17 cellular contexts compared by ENCODE assay signal in genomic region chr14:93016275-93016845, GRCh38.
"Had no signal": no experiment of that assay in that cellular context is flagged by ENCODE, and none has a peak within 500 bp of the region (broad histone marks: within the 10 kb centered on the region; RNA-seq: fewer than 3 reads in every experiment).

No MANE protein-coding gene starts in this region.

- H3K9me3 Mint-ChIP-seq: activated CD4-positive, alpha-beta memory T cell treated with anti-CD3 and anti-CD28 coated beads, Interleukin-2, amount 10 ng/mL, durations not matched to agents 7 days and 5 days; mesothelial cell of epicardium; stimulated activated effector memory CD8-positive, alpha-beta T cell treated with anti-CD3 and anti-CD28 coated beads, Interleukin-12 subunit alpha, Interleukin-12 subunit beta, amount 100 ng/mL, for 72 hours had no signal

- H3K36me3 ChIP-seq: colonic mucosa, prostate gland, transverse colon, uterus had no signal

- H3K9me3 ChIP-seq: colonic mucosa, prostate gland, transverse colon, uterus had no signal

- ATAC-seq: activated CD8-positive, alpha-beta memory T cell treated with anti-CD3 and anti-CD28 coated beads, Interleukin-2, amount 10 ng/mL, durations not matched to agents 7 days and 5 days; stimulated activated effector memory CD8-positive, alpha-beta T cell treated with anti-CD3 and anti-CD28 coated beads, Interleukin-12 subunit alpha, Interleukin-12 subunit beta, amount 100 ng/mL, for 72 hours had no signal

- H3K4me3 ChIP-seq: colonic mucosa, hepatocyte, prostate gland, transverse colon, uterus had no signal

- H3K27ac Mint-ChIP-seq: activated CD4-positive, alpha-beta memory T cell treated with anti-CD3 and anti-CD28 coated beads, Interleukin-2, amount 10 ng/mL, durations not matched to agents 7 days and 5 days; activated CD8-positive, alpha-beta memory T cell treated with anti-CD3 and anti-CD28 coated beads, Interleukin-2, amount 10 ng/mL, durations not matched to agents 7 days and 5 days; activated naive CD8-positive, alpha-beta T cell; mesothelial cell of epicardium had no signal

- H3K27me3 ChIP-seq: colonic mucosa, hepatocyte, transverse colon, uterus had no signal

- H3K27me3 Mint-ChIP-seq: activated CD4-positive, alpha-beta memory T cell treated with anti-CD3 and anti-CD28 coated beads, Interleukin-2, amount 10 ng/mL, durations not matched to agents 7 days and 5 days; activated CD8-positive, alpha-beta memory T cell treated with anti-CD3 and anti-CD28 coated beads, Interleukin-2, amount 10 ng/mL, durations not matched to agents 7 days and 5 days; activated naive CD8-positive, alpha-beta T cell had no signal

- H3K4me1 ChIP-seq: colonic mucosa had no signal

- H3K27ac ChIP-seq: colonic mucosa, hepatocyte, prostate gland had no signal

- H3K36me3 Mint-ChIP-seq: activated CD8-positive, alpha-beta memory T cell treated with anti-CD3 and anti-CD28 coated beads, Interleukin-2, amount 10 ng/mL, durations not matched to agents 7 days and 5 days; activated naive CD8-positive, alpha-beta T cell; mesothelial cell of epicardium had no signal

- DNase-seq: activated CD4-positive, alpha-beta memory T cell treated with anti-CD3 and anti-CD28 coated beads, Interleukin-2, amount 10 ng/mL, durations not matched to agents 7 days and 5 days; activated CD4-positive, alpha-beta T cell treated with anti-CD3 and anti-CD28 coated beads for 48 hours; activated CD4-positive, CD25-positive, alpha-beta regulatory T cell; activated CD8-positive, alpha-beta memory T cell treated with anti-CD3 and anti-CD28 coated beads, Interleukin-2, amount 10 ng/mL, durations not matched to agents 7 days and 5 days; amniotic stem cell; central memory CD4-positive, alpha-beta T cell; colonic mucosa; stimulated activated CD4-positive, alpha-beta T cell treated with anti-CD3 and anti-CD28 coated beads, Interleukin-4, amount 100 ng/mL, for 24 hours; T-helper 1 cell; T-helper 9 cell; transverse colon; uterus had no signal

- H3K4me3 Mint-ChIP-seq: activated CD4-positive, alpha-beta memory T cell treated with anti-CD3 and anti-CD28 coated beads, Interleukin-2, amount 10 ng/mL, durations not matched to agents 7 days and 5 days; activated CD8-positive, alpha-beta memory T cell treated with anti-CD3 and anti-CD28 coated beads, Interleukin-2, amount 10 ng/mL, durations not matched to agents 7 days and 5 days; activated naive CD8-positive, alpha-beta T cell; mesothelial cell of epicardium; stimulated activated effector memory CD8-positive, alpha-beta T cell treated with anti-CD3 and anti-CD28 coated beads, Interleukin-12 subunit alpha, Interleukin-12 subunit beta, amount 100 ng/mL, for 72 hours had no signal
